23 cellular contexts compared by ENCODE assay signal in genomic region chr21:41387824-41388223, GRCh38. TPM values are rescaled to one million over a fixed set of nuclear protein-coding genes. Genes with fewer than 3 reads are reported as not detected.
DNase-seq lines count a peak whose midpoint lies in the region; ATAC-seq, FAIRE-seq and TF ChIP-seq lines count a peak whose summit lies in the region.
"Had no signal": no experiment of that assay in that cellular context is flagged by ENCODE, and none has a peak within 500 bp of the region (broad histone marks: within the 10 kb centered on the region; RNA-seq: fewer than 3 reads in every experiment).

No MANE protein-coding gene starts in this region.

- H3K9me3 ChIP-seq in H1 (ENCODE audit: insufficient read depth in 2 of 2, low read depth in 1 of 2, low read length in 1 of 2) (0 out of 4 replicates have a peak, but pooled peaks cover 0 to 3% of the 10 kb centered on the region in 2 experiments), neuronal stem cell (replicated peaks in 1 of 2; ENCODE audit: control insufficient read depth in 2 of 2, insufficient read depth in 1 of 2, low read depth in 1 of 2, low read length in 2 of 2) (no peaks in the 10 kb centered on the region), aorta (ENCODE audit: control insufficient read depth, low read length) (no peaks in the 10 kb centered on the region)
- H3K9me3 ChIP-seq: MG63 had no signal

- intact Hi-C loops in aorta (cut with DNase I) = no loop called here

- no peak overlapping the region for H3K4me2 ChIP-seq in H1 (ENCODE audit: insufficient read depth in 1 of 2, low read depth in 2 of 2, low read length in 2 of 2)
- no peak overlapping the region for H3K4me2 ChIP-seq in neuronal stem cell (ENCODE audit: insufficient read depth, low read length, poor library complexity, severe bottlenecking)

- H2BK15ac ChIP-seq in H1 (ENCODE audit: low read length) (no peak overlapping the region), neuronal stem cell (ENCODE audit: low read length) (no peak overlapping the region)

- H3K18ac ChIP-seq in H1 (ENCODE audit: extremely low read depth, low read length) = no peak overlapping the region
- peak overlapping the region; percentile 44 for H3K18ac ChIP-seq in neuronal stem cell (ENCODE audit: low read length)

- TF ChIP-seq CTCF in H1 (IDR thresholded peaks at IDR 0.05; ENCODE audit: control extremely low read depth in 1 of 3, insufficient read depth in 1 of 3, low read depth in 1 of 3, low read length in 3 of 3) = no peak

- H3K27ac ChIP-seq in H1 (ENCODE audit: low read depth, low read length) (no peak overlapping the region), neuronal stem cell (replicated peaks; ENCODE audit: low read length) (no peak overlapping the region), aorta (ENCODE audit: low read depth in 1 of 2, low read length in 2 of 2) (no peak overlapping the region)

- H3K79me1 ChIP-seq in H1 (ENCODE audit: low read depth, low read length) (no peaks in the 10 kb centered on the region), neuronal stem cell (ENCODE audit: low read depth, low read length) (no peaks in the 10 kb centered on the region)

- DNase-seq in activated naive CD4-positive, alpha-beta T cell treated with anti-CD3 and anti-CD28 coated beads, Interleukin-2, amount 50 U/mL, for 72 hours (ENCODE audit: low spot score in 2 of 2) = no peak
- DNase-seq in activated naive CD4-positive, alpha-beta T cell treated with anti-CD3 and anti-CD28 coated beads, Interleukin-2, amount 50 U/mL, for 16 hours = no peak
- DNase-seq in H1 (ENCODE audit: low read depth in 1 of 2, low spot score in 2 of 2) (no peak), neuronal stem cell (ENCODE audit: low spot score) (no peak), aorta (no peak), pons (ENCODE audit: low spot score) (no peak), D341Med (ENCODE audit: low spot score) (no peak), NCI-H1694 (lab: John Stamatoyannopoulos, UW) (no peak)
- DNase-seq: 8988T, COR-L47, DMS153, GDM1, H9, Karpas-422, MG63, NCI-H1048, NCI-H146, NCI-H2081, NCI-H774 had no signal

- H3K9me3 Mint-ChIP-seq in activated naive CD4-positive, alpha-beta T cell treated with anti-CD3 and anti-CD28 coated beads, Interleukin-2, amount 50 U/mL, for 72 hours = no peaks in the 10 kb centered on the region
- H3K9me3 Mint-ChIP-seq: IgD-negative memory B cell had no signal

- no peak for FAIRE-seq in H1 (lab: Jason Lieb, UNC)
- FAIRE-seq: GM12878, HTR-8/SVneo, RCC 7860 had no signal

- H4K20me1 ChIP-seq in H1 (replicated peaks in 1 of 2; ENCODE audit: control insufficient read depth in 1 of 2, insufficient read depth in 2 of 2, low read length in 2 of 2) = no peaks in the 10 kb centered on the region

- TF ChIP-seq EP300 in H1 (IDR thresholded peaks at IDR 0.05; ENCODE audit: borderline replicate concordance in 1 of 2, low read depth in 2 of 2, low read length in 2 of 2) = no peak

- H3K27me3 ChIP-seq in H1 (replicated peaks in 1 of 4; ENCODE audit: control insufficient read depth in 3 of 4, extremely low read depth in 1 of 4, insufficient read depth in 3 of 4, low read length in 3 of 4) = no peaks in the 10 kb centered on the region
- no peaks in the 10 kb centered on the region for H3K27me3 ChIP-seq in neuronal stem cell (ENCODE audit: control insufficient read depth in 3 of 3, insufficient read depth in 3 of 3, low read depth in 1 of 3, low read length in 3 of 3)
- H3K27me3 ChIP-seq in aorta (ENCODE audit: control insufficient read depth in 1 of 2, insufficient read depth in 2 of 2, low read length in 1 of 2) = no peaks in the 10 kb centered on the region
- H3K27me3 ChIP-seq: MG63 had no signal

- POLR2A ChIA-PET in H1 (lab: Charles Lee; ENCODE audit: partially characterized antibody) = no interaction called here

- H3K4me3 ChIP-seq in H1 (ENCODE audit: extremely low read depth in 1 of 4, insufficient read depth in 2 of 4, low read depth in 3 of 4, low read length in 4 of 4) (no peak overlapping the region), neuronal stem cell (ENCODE audit: low read length in 2 of 2) (no peak overlapping the region), aorta (ENCODE audit: low read length in 2 of 2) (no peak overlapping the region)
- H3K4me3 ChIP-seq: GM12878, MG63 had no signal

- no peak overlapping the region for H2BK20ac ChIP-seq in H1 (ENCODE audit: low read length)

- H3K4me1 ChIP-seq in H1 (replicated peaks in 1 of 4; ENCODE audit: control insufficient read depth in 3 of 4, insufficient read depth in 4 of 4, low read length in 3 of 4) (no peaks in the 10 kb centered on the region), neuronal stem cell (ENCODE audit: control insufficient read depth in 2 of 2, insufficient read depth in 1 of 2, low read depth in 1 of 2, low read length in 2 of 2) (no peaks in the 10 kb centered on the region), aorta (ENCODE audit: control insufficient read depth in 1 of 2, insufficient read depth in 2 of 2, low read length in 2 of 2) (no peaks in the 10 kb centered on the region)

- WGBS in H1 (ENCODE audit: extremely low coverage in 1 of 2, insufficient coverage in 1 of 2, insufficient read length in 1 of 2, insufficient replicate concordance in 2 of 2, low coverage in 1 of 2, low lambda C conversion rate in 2 of 2, missing lambda C conversion rate in 1 of 2), 2 experiments = 92% methylated on average over 8 of the region's 8 CpGs; no CpG with 5 or more reads in 1 of the 2 experiments
- no CpG with 5 or more reads among the region's 8 CpGs for WGBS in neuronal stem cell (ENCODE audit: extremely low coverage in 2 of 2, insufficient read length in 2 of 2, insufficient replicate concordance in 1 of 2), 2 donors
- 78 to 83% methylated on average over 8 of the region's 8 CpGs for WGBS in aorta, 2 donors

- CTCF ChIA-PET in H1 (lab: Charles Lee; ENCODE audit: partially characterized antibody) = no interaction called here

- H2BK12ac ChIP-seq in H1 (ENCODE audit: low read depth, low read length) (no peak overlapping the region), neuronal stem cell (ENCODE audit: low read length) (no peak overlapping the region)

- H3K9ac ChIP-seq in H1 (replicated peaks in 1 of 4; ENCODE audit: extremely low read depth in 1 of 4, low read depth in 3 of 4, low read length in 3 of 4) (no peak overlapping the region), neuronal stem cell (ENCODE audit: low read depth, low read length, poor library complexity) (no peak overlapping the region)

- H4K5ac ChIP-seq in H1 (ENCODE audit: insufficient read length, low read depth, low read length) = no peak overlapping the region

- H4K91ac ChIP-seq in H1 (replicated peaks; ENCODE audit: insufficient read length, low read length) (no peak overlapping the region), neuronal stem cell (ENCODE audit: low read depth, low read length, poor library complexity) (no peak overlapping the region)

- no peak for TF ChIP-seq POLR2A in H1 (IDR thresholded peaks at IDR 0.05; ENCODE audit: control extremely low read depth in 1 of 2, low read depth in 2 of 2, low read length in 2 of 2)

- H3K36me3 ChIP-seq in H1 (ENCODE audit: control insufficient read depth in 2 of 4, insufficient read depth in 4 of 4, low read length in 3 of 4) (no peaks in the 10 kb centered on the region), neuronal stem cell (replicated peaks in 1 of 2; ENCODE audit: control insufficient read depth in 2 of 2, insufficient read depth in 2 of 2, low read length in 2 of 2) (no peaks in the 10 kb centered on the region), aorta (ENCODE audit: control insufficient read depth in 1 of 2, insufficient read depth in 2 of 2, low read length in 1 of 2) (no peaks in the 10 kb centered on the region)
- H3K36me3 ChIP-seq: MG63 had no signal

- peaks cover 0 to 6% of the 10 kb centered on the region in 2 donors for H3K36me3 Mint-ChIP-seq in activated naive CD4-positive, alpha-beta T cell treated with anti-CD3 and anti-CD28 coated beads, Interleukin-2, amount 50 U/mL, for 72 hours

- no peak for ATAC-seq in activated naive CD4-positive, alpha-beta T cell treated with anti-CD3 and anti-CD28 coated beads, Interleukin-2, amount 50 U/mL, for 72 hours
- ATAC-seq in aorta (ENCODE audit: low FRiP score) = peak; percentile 42
- ATAC-seq: GM12878 had no signal

- no peaks in the 10 kb centered on the region for H3K79me2 ChIP-seq in H1 (ENCODE audit: control insufficient read depth in 1 of 2, insufficient read depth in 2 of 2, low read length in 2 of 2)

- H2AFZ ChIP-seq in H1 (ENCODE audit: low read length) (no peak overlapping the region), neuronal stem cell (ENCODE audit: low read length) (no peak overlapping the region)

- H3K4ac ChIP-seq in H1 (replicated peaks; ENCODE audit: insufficient read length, low read depth, low read length) (no peak overlapping the region), neuronal stem cell (ENCODE audit: low read length) (no peak overlapping the region)

- no peaks in the 10 kb centered on the region for H3K23me2 ChIP-seq in H1 (ENCODE audit: low read depth, low read length)

- TF ChIP-seq RAD21 in H1 (IDR thresholded peaks at IDR 0.05 in 1 of 2, conservative IDR thresholded peaks at IDR 0.05 in 1 of 2; ENCODE audit: low read depth in 2 of 2, low read length in 2 of 2) = no peak

- H3K23ac ChIP-seq in H1 (ENCODE audit: insufficient read length) = no peak overlapping the region
- no peak overlapping the region for H3K23ac ChIP-seq in neuronal stem cell (ENCODE audit: low read depth, low read length, poor library complexity)

- H2BK120ac ChIP-seq in H1 (replicated peaks; ENCODE audit: low read depth, low read length) (no peak overlapping the region), neuronal stem cell (ENCODE audit: low read depth, low read length) (no peak overlapping the region)

- H2BK5ac ChIP-seq in H1 (ENCODE audit: low read depth, low read length) (no peak overlapping the region), neuronal stem cell (ENCODE audit: low read length) (peak overlapping the region; percentile 8)

- peak overlapping the region; percentile 79 for H3K56ac ChIP-seq in H1 (replicated peaks; ENCODE audit: insufficient read length, low read depth, low read length)

- H3K27ac Mint-ChIP-seq in activated naive CD4-positive, alpha-beta T cell treated with anti-CD3 and anti-CD28 coated beads, Interleukin-2, amount 50 U/mL, for 72 hours = peak overlapping the region; percentile 12 to 63

- no peak overlapping the region for H2AK5ac ChIP-seq in H1 (ENCODE audit: low read depth, low read length)
- no peak overlapping the region for H2AK5ac ChIP-seq in neuronal stem cell (ENCODE audit: low read depth, low read length)

- H3K14ac ChIP-seq in H1 (ENCODE audit: insufficient read length) (no peak overlapping the region), neuronal stem cell (ENCODE audit: low read length) (no peak overlapping the region)

- H4K8ac ChIP-seq in H1 (ENCODE audit: extremely low read depth, insufficient read depth, low read length) (no peak overlapping the region), neuronal stem cell (ENCODE audit: low read depth, low read length) (no peak overlapping the region)

RNA-seq across cellular contexts. Expression of gene MX2, which starts 26.0 kb away (rescaled TPM):
- 10 to 100 TPM in 1 of 2 donors, 1 to 10 TPM in 1; 3.6 to 79.4 TPM for total RNA-seq in activated naive CD4-positive, alpha-beta T cell treated with anti-CD3 and anti-CD28 coated beads, Interleukin-2, amount 50 U/mL, for 72 hours
- total RNA-seq in H1 (2021; fragmentation: NEBNext Ultra II Directional; extraction: Animal tissue kit (Norgen Biotek cat#: 25700)) = 8.9 TPM in 2 replicates
- 2.8 and 3.1 TPM in 2 replicates for polyA plus RNA-seq in H1 (2011; rRNA removed)
- 3.1 TPM for polyA plus RNA-seq in H1 (2011; cell fraction: cytosol; rRNA removed)
- 4.0 TPM for polyA plus RNA-seq in H1 (2011; cell fraction: nucleus; rRNA removed)
- 3.9 to 5.5 TPM (median 4.9 TPM) in 4 replicates for polyA plus RNA-seq in H1 (2012, experiment 1 of 2)
- polyA plus RNA-seq in H1 (2012, experiment 2 of 2) = 0.91 TPM
- 3.6 TPM for polyA plus RNA-seq in H1 (2013, experiment 1 of 2)
- 4.0 TPM for polyA plus RNA-seq in H1 (2013, experiment 2 of 2)
- polyA minus RNA-seq in H1 (2011; rRNA and poly(A)+ RNA removed) = 4.2 and 5.6 TPM in 2 replicates
- polyA minus RNA-seq in H1 (2011; cell fraction: cytosol; rRNA and poly(A)+ RNA removed) = 1.5 TPM
- 6.6 TPM for polyA minus RNA-seq in H1 (2011; cell fraction: nucleus; rRNA and poly(A)+ RNA removed)
- 3.2 TPM for polyA plus RNA-seq in neuronal stem cell (2013, experiment 1 of 2)
- polyA plus RNA-seq in neuronal stem cell (2013, experiment 2 of 2) = 3.5 TPM
- 10 to 100 TPM; 21.5 to 21.8 TPM for total RNA-seq in aorta
- polyA plus RNA-seq in aorta = 1 to 10 TPM in 1 of 2 donors, under 1 TPM in 1; 0.69 to 3.5 TPM

RNA-seq across cellular contexts. Expression of gene MX1, which starts 38.2 kb away (rescaled TPM):
- total RNA-seq in activated naive CD4-positive, alpha-beta T cell treated with anti-CD3 and anti-CD28 coated beads, Interleukin-2, amount 50 U/mL, for 72 hours = 100 to 1,000 TPM in 1 of 2 donors, 10 to 100 TPM in 1; 18.0 to 365 TPM
- total RNA-seq in H1 (2021; fragmentation: NEBNext Ultra II Directional; extraction: Animal tissue kit (Norgen Biotek cat#: 25700)) = 3.1 and 3.8 TPM in 2 replicates
- polyA plus RNA-seq in H1 (2011; rRNA removed) = 5.1 and 5.7 TPM in 2 replicates
- polyA plus RNA-seq in H1 (2011; cell fraction: cytosol; rRNA removed) = 4.8 TPM
- polyA plus RNA-seq in H1 (2011; cell fraction: nucleus; rRNA removed) = 9.7 TPM
- polyA plus RNA-seq in H1 (2012, experiment 1 of 2) = 3.9 to 7.5 TPM (median 7.1 TPM) in 4 replicates
- 3.5 TPM for polyA plus RNA-seq in H1 (2012, experiment 2 of 2)
- polyA plus RNA-seq in H1 (2013, experiment 1 of 2) = 1.6 TPM
- 1.1 TPM for polyA plus RNA-seq in H1 (2013, experiment 2 of 2)
- 9.2 and 13.0 TPM in 2 replicates for polyA minus RNA-seq in H1 (2011; rRNA and poly(A)+ RNA removed)
- polyA minus RNA-seq in H1 (2011; cell fraction: cytosol; rRNA and poly(A)+ RNA removed) = 7.9 TPM
- polyA minus RNA-seq in H1 (2011; cell fraction: nucleus; rRNA and poly(A)+ RNA removed) = 13.8 TPM
- 0.91 TPM for polyA plus RNA-seq in neuronal stem cell (2013, experiment 1 of 2)
- polyA plus RNA-seq in neuronal stem cell (2013, experiment 2 of 2) = 0.75 TPM
- 10 to 100 TPM; 41.0 to 58.1 TPM for total RNA-seq in aorta
- 10 to 100 TPM; 16.9 to 24.9 TPM for polyA plus RNA-seq in aorta
